ENCODE assay signal across 8 cellular contexts in genomic region chrX:47540754-47541538, GRCh38. TPM values are rescaled to one million over a fixed set of nuclear protein-coding genes. Genes with fewer than 3 reads are reported as not detected.
DNase-seq lines count a peak whose midpoint lies in the region; ATAC-seq and TF ChIP-seq lines count a peak whose summit lies in the region.

No MANE protein-coding gene starts in this region.

- H3K23ac ChIP-seq in neuronal stem cell (ENCODE audit: low read depth, low read length, poor library complexity) = no peak overlapping the region

- intact Hi-C loops in activated CD4-positive, alpha-beta memory T cell treated with anti-CD3 and anti-CD28 coated beads for 36 hours (cut with micrococcal nuclease) = no loop called here

- H3K27ac ChIP-seq in WERI-Rb-1 = peak overlapping the region; percentile 34
- no peak overlapping the region for H3K27ac ChIP-seq in neuronal stem cell (replicated peaks; ENCODE audit: low read length)

- no peaks in the 10 kb centered on the region for H3K79me1 ChIP-seq in neuronal stem cell (ENCODE audit: low read depth, low read length)

- no peaks in the 10 kb centered on the region for H3K27me3 Mint-ChIP-seq in activated CD4-positive, alpha-beta memory T cell treated with anti-CD3 and anti-CD28 coated beads for 36 hours
- no peaks in the 10 kb centered on the region for H3K27me3 Mint-ChIP-seq in activated CD4-positive, alpha-beta memory T cell treated with anti-CD3 and anti-CD28 coated beads, Interleukin-2, amount 10 ng/mL, durations not matched to agents 7 days and 5 days
- no peaks in the 10 kb centered on the region for H3K27me3 Mint-ChIP-seq in naive thymus-derived CD8-positive, alpha-beta T cell

- no peaks in the 10 kb centered on the region for H3K4me1 Mint-ChIP-seq in activated CD4-positive, alpha-beta memory T cell treated with anti-CD3 and anti-CD28 coated beads for 36 hours (ENCODE audit: low read depth)
- H3K4me1 Mint-ChIP-seq in activated CD4-positive, alpha-beta memory T cell treated with anti-CD3 and anti-CD28 coated beads, Interleukin-2, amount 10 ng/mL, durations not matched to agents 7 days and 5 days = no peaks in the 10 kb centered on the region
- no peaks in the 10 kb centered on the region for H3K4me1 Mint-ChIP-seq in naive thymus-derived CD8-positive, alpha-beta T cell

- DNase-seq in activated CD4-positive, alpha-beta memory T cell treated with anti-CD3 and anti-CD28 coated beads for 36 hours = peak; percentile 41
- no peak for DNase-seq in activated CD4-positive, alpha-beta memory T cell treated with anti-CD3 and anti-CD28 coated beads, Interleukin-2, amount 10 ng/mL, durations not matched to agents 7 days and 5 days
- DNase-seq in NCI-H2107 treated with DMSO at 0.1 percent for 48 hours (lab: John Stamatoyannopoulos, UW; ENCODE audit: unreplicated experiment) (peak; percentile 98), WERI-Rb-1 (peak; percentile 73), glomerular endothelial cell (ENCODE audit: extremely low read depth, low read depth, low spot score) (peak; percentile 73), neuronal stem cell (ENCODE audit: low spot score) (peak; percentile 56)
- DNase-seq in naive thymus-derived CD8-positive, alpha-beta T cell = no peak

- WGBS in neuronal stem cell (ENCODE audit: extremely low coverage in 2 of 2, insufficient read length in 2 of 2, insufficient replicate concordance in 1 of 2), 2 donors = no CpG with 5 or more reads among the region's 15 CpGs

- no peak overlapping the region for H2BK15ac ChIP-seq in neuronal stem cell (ENCODE audit: low read length)

- no peak overlapping the region for H2BK5ac ChIP-seq in neuronal stem cell (ENCODE audit: low read length)

- POLR2A ChIA-PET in activated CD4-positive, alpha-beta memory T cell treated with anti-CD3 and anti-CD28 coated beads for 36 hours (lab: Charles Lee) = no interaction called here
- POLR2A ChIA-PET in activated CD4-positive, alpha-beta memory T cell treated with anti-CD3 and anti-CD28 coated beads, Interleukin-2, amount 10 ng/mL, durations not matched to agents 7 days and 5 days (lab: Charles Lee) = no interaction called here
- POLR2A ChIA-PET in naive thymus-derived CD8-positive, alpha-beta T cell (lab: Charles Lee) = no interaction called here

- no peaks in the 10 kb centered on the region for H3K36me3 ChIP-seq in WERI-Rb-1
- no peaks in the 10 kb centered on the region for H3K36me3 ChIP-seq in neuronal stem cell (replicated peaks in 1 of 2; ENCODE audit: control insufficient read depth in 2 of 2, insufficient read depth in 2 of 2, low read length in 2 of 2)

- no peak overlapping the region for H2BK12ac ChIP-seq in neuronal stem cell (ENCODE audit: low read length)

- no peak overlapping the region for H3K4me3 ChIP-seq in WERI-Rb-1 (ENCODE audit: low read depth, low read length)
- no peak overlapping the region for H3K4me3 ChIP-seq in neuronal stem cell (ENCODE audit: low read length in 2 of 2)

- H3K9me3 Mint-ChIP-seq in activated CD4-positive, alpha-beta memory T cell treated with anti-CD3 and anti-CD28 coated beads for 36 hours = no peaks in the 10 kb centered on the region
- no peaks in the 10 kb centered on the region for H3K9me3 Mint-ChIP-seq in activated CD4-positive, alpha-beta memory T cell treated with anti-CD3 and anti-CD28 coated beads, Interleukin-2, amount 10 ng/mL, durations not matched to agents 7 days and 5 days
- H3K9me3 Mint-ChIP-seq in naive thymus-derived CD8-positive, alpha-beta T cell = no peaks in the 10 kb centered on the region

- no peak overlapping the region for H2BK120ac ChIP-seq in neuronal stem cell (ENCODE audit: low read depth, low read length)

- TF ChIP-seq CTCF in WERI-Rb-1 (IDR thresholded peaks at IDR 0.05; ENCODE audit: low read depth, low read length) = peak; percentile 37; the same call in 1 of the 2 replicates

- H3K4ac ChIP-seq in neuronal stem cell (ENCODE audit: low read length) = no peak overlapping the region

- H3K4me3 Mint-ChIP-seq in activated CD4-positive, alpha-beta memory T cell treated with anti-CD3 and anti-CD28 coated beads for 36 hours = no peak overlapping the region
- H3K4me3 Mint-ChIP-seq in activated CD4-positive, alpha-beta memory T cell treated with anti-CD3 and anti-CD28 coated beads, Interleukin-2, amount 10 ng/mL, durations not matched to agents 7 days and 5 days = no peak overlapping the region
- H3K4me3 Mint-ChIP-seq in naive thymus-derived CD8-positive, alpha-beta T cell = no peak overlapping the region

- no peak overlapping the region for H3K4me2 ChIP-seq in neuronal stem cell (ENCODE audit: insufficient read depth, low read length, poor library complexity, severe bottlenecking)

- H3K14ac ChIP-seq in neuronal stem cell (ENCODE audit: low read length) = no peak overlapping the region

- no peak overlapping the region for H4K91ac ChIP-seq in neuronal stem cell (ENCODE audit: low read depth, low read length, poor library complexity)

- no peaks in the 10 kb centered on the region for H3K4me1 ChIP-seq in neuronal stem cell (ENCODE audit: control insufficient read depth in 2 of 2, insufficient read depth in 1 of 2, low read depth in 1 of 2, low read length in 2 of 2)

- no peak overlapping the region for H3K27ac Mint-ChIP-seq in activated CD4-positive, alpha-beta memory T cell treated with anti-CD3 and anti-CD28 coated beads for 36 hours
- no peak overlapping the region for H3K27ac Mint-ChIP-seq in activated CD4-positive, alpha-beta memory T cell treated with anti-CD3 and anti-CD28 coated beads, Interleukin-2, amount 10 ng/mL, durations not matched to agents 7 days and 5 days
- no peak overlapping the region for H3K27ac Mint-ChIP-seq in naive thymus-derived CD8-positive, alpha-beta T cell

- no peaks in the 10 kb centered on the region for H3K36me3 Mint-ChIP-seq in activated CD4-positive, alpha-beta memory T cell treated with anti-CD3 and anti-CD28 coated beads for 36 hours
- no peaks in the 10 kb centered on the region for H3K36me3 Mint-ChIP-seq in activated CD4-positive, alpha-beta memory T cell treated with anti-CD3 and anti-CD28 coated beads, Interleukin-2, amount 10 ng/mL, durations not matched to agents 7 days and 5 days (ENCODE audit: low read depth)
- H3K36me3 Mint-ChIP-seq in naive thymus-derived CD8-positive, alpha-beta T cell = no peaks in the 10 kb centered on the region

- ATAC-seq in naive thymus-derived CD8-positive, alpha-beta T cell = no peak
- no peak for ATAC-seq in HG03135 (IDR thresholded peaks at IDR 0.05; ENCODE audit: unreplicated experiment)

- CTCF ChIA-PET in activated CD4-positive, alpha-beta memory T cell treated with anti-CD3 and anti-CD28 coated beads for 36 hours (lab: Charles Lee) = interaction anchor here (2.0 kb wide), 1 partner anchor 210 kb away, joined by 5 read pairs; no protein-coding TSS in a partner anchor
- CTCF ChIA-PET in activated CD4-positive, alpha-beta memory T cell treated with anti-CD3 and anti-CD28 coated beads, Interleukin-2, amount 10 ng/mL, durations not matched to agents 7 days and 5 days (lab: Charles Lee) = no interaction called here

- H2AK5ac ChIP-seq in neuronal stem cell (ENCODE audit: low read depth, low read length) = no peak overlapping the region

- no peaks in the 10 kb centered on the region for H3K9me3 ChIP-seq in WERI-Rb-1 (ENCODE audit: severe bottlenecking)
- H3K9me3 ChIP-seq in neuronal stem cell (replicated peaks in 1 of 2; ENCODE audit: control insufficient read depth in 2 of 2, insufficient read depth in 1 of 2, low read depth in 1 of 2, low read length in 2 of 2) = no peaks in the 10 kb centered on the region

- peak overlapping the region; percentile 81 for H2AFZ ChIP-seq in neuronal stem cell (ENCODE audit: low read length)

- H3K27me3 ChIP-seq in WERI-Rb-1 (ENCODE audit: insufficient read depth, low read depth, severe bottlenecking) = peaks cover 4% of the 10 kb centered on the region
- no peaks in the 10 kb centered on the region for H3K27me3 ChIP-seq in neuronal stem cell (ENCODE audit: control insufficient read depth in 3 of 3, insufficient read depth in 3 of 3, low read depth in 1 of 3, low read length in 3 of 3)

- no peak overlapping the region for H4K8ac ChIP-seq in neuronal stem cell (ENCODE audit: low read depth, low read length)

- no peak overlapping the region for H3K18ac ChIP-seq in neuronal stem cell (ENCODE audit: low read length)

- H3K9ac ChIP-seq in neuronal stem cell (ENCODE audit: low read depth, low read length, poor library complexity) = no peak overlapping the region

RNA-seq across cellular contexts. Expression of gene ARAF, which starts 20.1 kb away (rescaled TPM):
- total RNA-seq in activated CD4-positive, alpha-beta memory T cell treated with anti-CD3 and anti-CD28 coated beads for 36 hours = 10 to 100 TPM; 66.4 to 68.6 TPM
- 10 to 100 TPM; 72.6 to 75.4 TPM for total RNA-seq in activated CD4-positive, alpha-beta memory T cell treated with anti-CD3 and anti-CD28 coated beads, Interleukin-2, amount 10 ng/mL, durations not matched to agents 7 days and 5 days
- 30.1 and 41.3 TPM in 2 replicates for total RNA-seq in glomerular endothelial cell
- polyA plus RNA-seq in neuronal stem cell (2013, experiment 1 of 2) = 48.0 TPM
- 47.8 TPM for polyA plus RNA-seq in neuronal stem cell (2013, experiment 2 of 2)
- 100 to 1,000 TPM; 109 to 121 TPM for total RNA-seq in naive thymus-derived CD8-positive, alpha-beta T cell
- 10 to 100 TPM; 63.2 to 95.4 (median 74.5) TPM for polyA plus RNA-seq in naive thymus-derived CD8-positive, alpha-beta T cell

RNA-seq across cellular contexts. Expression of gene TIMP1, which starts 41.3 kb away (rescaled TPM):
- 10 to 100 TPM; 85.6 to 92.8 TPM for total RNA-seq in activated CD4-positive, alpha-beta memory T cell treated with anti-CD3 and anti-CD28 coated beads for 36 hours
- total RNA-seq in activated CD4-positive, alpha-beta memory T cell treated with anti-CD3 and anti-CD28 coated beads, Interleukin-2, amount 10 ng/mL, durations not matched to agents 7 days and 5 days = 100 to 1,000 TPM; 183 to 198 TPM
- total RNA-seq in glomerular endothelial cell = 126 and 179 TPM in 2 replicates
- 75.3 TPM for polyA plus RNA-seq in neuronal stem cell (2013, experiment 1 of 2)
- polyA plus RNA-seq in neuronal stem cell (2013, experiment 2 of 2) = 72.6 TPM
- 10 to 100 TPM; 31.3 to 37.4 TPM for total RNA-seq in naive thymus-derived CD8-positive, alpha-beta T cell
- polyA plus RNA-seq in naive thymus-derived CD8-positive, alpha-beta T cell = 10 to 100 TPM; 49.9 to 75.5 (median 59.6) TPM

RNA-seq across cellular contexts. Expression of gene ZNF41, which starts 57.9 kb away (rescaled TPM):
- total RNA-seq in activated CD4-positive, alpha-beta memory T cell treated with anti-CD3 and anti-CD28 coated beads for 36 hours = 1 to 10 TPM; 8.4 to 8.7 TPM
- 10 to 100 TPM in 1 of 2 experiments, 1 to 10 TPM in 1; 9.0 to 10.9 TPM for total RNA-seq in activated CD4-positive, alpha-beta memory T cell treated with anti-CD3 and anti-CD28 coated beads, Interleukin-2, amount 10 ng/mL, durations not matched to agents 7 days and 5 days
- total RNA-seq in glomerular endothelial cell = 7.7 and 8.8 TPM in 2 replicates
- 3.2 TPM for polyA plus RNA-seq in neuronal stem cell (2013, experiment 1 of 2)
- polyA plus RNA-seq in neuronal stem cell (2013, experiment 2 of 2) = 2.8 TPM
- total RNA-seq in naive thymus-derived CD8-positive, alpha-beta T cell = 10 to 100 TPM; 15.1 to 15.3 TPM
- 1 to 10 TPM; 3.5 to 4.7 (median 4.4) TPM for polyA plus RNA-seq in naive thymus-derived CD8-positive, alpha-beta T cell

Comparison
In these comparisons a context has a peak if more than half of its experiments do, and no peak if none do; other contexts are left out.
1. DNase-seq: peak in activated CD4-positive, alpha-beta memory T cell treated with anti-CD3 and anti-CD28 coated beads for 36 hours (single experiment), NCI-H2107 treated with DMSO at 0.1 percent for 48 hours (single experiment), WERI-Rb-1 (single experiment), glomerular endothelial cell (single experiment) and neuronal stem cell (single experiment); none in activated CD4-positive, alpha-beta memory T cell treated with anti-CD3 and anti-CD28 coated beads, Interleukin-2, amount 10 ng/mL, durations not matched to agents 7 days and 5 days (single experiment) and naive thymus-derived CD8-positive, alpha-beta T cell (0 of 10).